ENCODE assay signal across 28 cellular contexts in genomic region chr1:191757003-191757402, GRCh38.
DNase-seq lines count a peak whose midpoint lies in the region; TF ChIP-seq lines count a peak whose summit lies in the region.
"Had no signal": no experiment of that assay in that cellular context is flagged by ENCODE, and none has a peak within 500 bp of the region (broad histone marks: within the 10 kb centered on the region; RNA-seq: fewer than 3 reads in every experiment).

No MANE protein-coding gene starts in this region.

- TF ChIP-seq CTCF in AG04450 (IDR thresholded peaks at IDR 0.05; ENCODE audit: low read depth, low read length) (no peak), astrocyte of the spinal cord (IDR thresholded peaks at IDR 0.05; ENCODE audit: low read depth, low read length) (no peak), nephron (IDR thresholded peaks at IDR 0.05; ENCODE audit: unreplicated experiment in 3 of 3) (no peak), left ventricle myocardium inferior (IDR thresholded peaks at IDR 0.05; ENCODE audit: borderline replicate concordance) (no peak)

- peak; percentile 1 for DNase-seq in AG04450 (ENCODE audit: low read depth, low spot score)
- DNase-seq in M059J (ENCODE audit: low read depth): peak; percentile 1
- DNase-seq in astrocyte of the spinal cord (ENCODE audit: low read depth, low spot score): peak; percentile 67
- no peak for DNase-seq in NCI-H446 treated with DMSO at 0.1 percent for 48 hours (lab: John Stamatoyannopoulos, UW)
- no peak for DNase-seq in cortex of kidney (lab: John Stamatoyannopoulos, UW)
- no peak for DNase-seq in stimulated activated CD4-positive, alpha-beta T cell treated with anti-CD3 and anti-CD28 coated beads, Interleukin-4, amount 100 ng/mL, for 24 hours
- DNase-seq in left ventricle myocardium inferior: no peak
- DNase-seq: activated CD8-positive, alpha-beta T cell treated with anti-CD3 and anti-CD28 coated beads, Interleukin-2, amount 10 ng/mL, durations not matched to agents 7 days and 5 days; activated gamma-delta T cell treated with Interleukin-2 at 50 U/mL for 16 hours; activated T-cell treated with anti-CD3 and anti-CD28 coated beads for 4 hours; Caco-2; DMS79 treated with DMSO at 0.1 percent for 48 hours; glutamatergic neuron; H9; left cardiac atrium; MM.1S; NCI-H1436; NCI-H524 treated with DMSO at 0.1 percent for 48 hours; psoas muscle; T-helper 2 cell; upper lobe of left lung had no signal

- CTCF ChIA-PET in AG04450 (lab: Charles Lee): no interaction called here

- in situ Hi-C loops in astrocyte of the spinal cord (cut with HindIII; ENCODE audit: low sequenced_read_pairs): no loop called here

- no peaks in the 10 kb centered on the region for H3K4me1 ChIP-seq in left ventricle myocardium inferior
- H3K4me1 ChIP-seq: BLaER1 treated with 17β-estradiol and CSF1 and Interleukin-3, amounts not matched to agents 10 nM and 100 nM; Caco-2; psoas muscle; upper lobe of left lung had no signal

- H3K4me1 Mint-ChIP-seq in nephron: peaks cover 14% of the 10 kb centered on the region
- H3K4me1 Mint-ChIP-seq: H9, memory B cell had no signal

- H3K27me3 ChIP-seq in AG04450 (ENCODE audit: control insufficient read depth, insufficient read depth, low read length) (no peaks in the 10 kb centered on the region), left ventricle myocardium inferior (ENCODE audit: low read depth) (no peaks in the 10 kb centered on the region)
- H3K27me3 ChIP-seq: BLaER1 treated with 17β-estradiol and CSF1 and Interleukin-3, amounts not matched to agents 10 nM and 100 nM; neutrophil; upper lobe of left lung had no signal

- no peak overlapping the region for H3K27ac ChIP-seq in AG04450 (ENCODE audit: low read depth, low read length)
- no peak overlapping the region for H3K27ac ChIP-seq in left ventricle myocardium inferior (replicated peaks)
- H3K27ac ChIP-seq: BLaER1 treated with 17β-estradiol and CSF1 and Interleukin-3, amounts not matched to agents 10 nM and 100 nM; HL-60; neutrophil; psoas muscle; skin epidermis; upper lobe of left lung had no signal

- H3K9me3 ChIP-seq in AG04450 (ENCODE audit: control insufficient read depth, insufficient read depth, low read length) (no peaks in the 10 kb centered on the region), left ventricle myocardium inferior (replicated peaks) (peaks cover 7% of the 10 kb centered on the region)
- H3K9me3 ChIP-seq: neutrophil, psoas muscle, upper lobe of left lung had no signal

- H3K27me3 Mint-ChIP-seq in nephron (ENCODE audit: low read depth): no peaks in the 10 kb centered on the region
- H3K27me3 Mint-ChIP-seq: dendritic cell treated with granulocyte-macrophage colony-stimulating factor and Interleukin-4, amounts not matched to agents 40 ng/mL and 50 ng/mL, for 4 days; memory B cell had no signal

- H3K36me3 Mint-ChIP-seq in nephron (ENCODE audit: low read depth): no peaks in the 10 kb centered on the region
- H3K36me3 Mint-ChIP-seq: memory B cell had no signal

- H3K4me3 ChIP-seq in AG04450 (ENCODE audit: low read depth, low read length) (no peak overlapping the region), astrocyte of the spinal cord (ENCODE audit: low read depth, low read length) (no peak overlapping the region), left ventricle myocardium inferior (no peak overlapping the region)
- H3K4me3 ChIP-seq: BLaER1 treated with 17β-estradiol and CSF1 and Interleukin-3, amounts not matched to agents 10 nM and 100 nM; psoas muscle; skin epidermis; upper lobe of left lung had no signal

- intact Hi-C loops in left ventricle myocardium inferior (cut with micrococcal nuclease): no loop called here

- no peak overlapping the region for H3K4me3 Mint-ChIP-seq in nephron
- H3K4me3 Mint-ChIP-seq: activated CD8-positive, alpha-beta T cell treated with anti-CD3 and anti-CD28 coated beads, Interleukin-2, amount 10 ng/mL, durations not matched to agents 7 days and 5 days; dendritic cell treated with granulocyte-macrophage colony-stimulating factor and Interleukin-4, amounts not matched to agents 40 ng/mL and 50 ng/mL, for 4 days; H9; memory B cell had no signal

- H3K9me3 Mint-ChIP-seq in nephron: peaks cover 5% of the 10 kb centered on the region

- no peaks in the 10 kb centered on the region for H3K36me3 ChIP-seq in left ventricle myocardium inferior
- H3K36me3 ChIP-seq: BLaER1 treated with 17β-estradiol and CSF1 and Interleukin-3, amounts not matched to agents 10 nM and 100 nM; neutrophil; upper lobe of left lung had no signal

- POLR2A ChIA-PET in AG04450 (lab: Yijun Ruan, JAX): no interaction called here

- H3K27ac Mint-ChIP-seq in nephron: peak overlapping the region; percentile 66 to 84 (median 70)
- H3K27ac Mint-ChIP-seq: activated CD8-positive, alpha-beta T cell treated with anti-CD3 and anti-CD28 coated beads, Interleukin-2, amount 10 ng/mL, durations not matched to agents 7 days and 5 days; dendritic cell treated with granulocyte-macrophage colony-stimulating factor and Interleukin-4, amounts not matched to agents 40 ng/mL and 50 ng/mL, for 4 days; H9; memory B cell had no signal

Comparison
In these comparisons a context has a peak if more than half of its experiments do, and no peak if none do; other contexts are left out.
1. DNase-seq: peak in AG04450 (single experiment), M059J (single experiment) and astrocyte of the spinal cord (single experiment); none in NCI-H446 treated with DMSO at 0.1 percent for 48 hours (single experiment), cortex of kidney (single experiment), stimulated activated CD4-positive, alpha-beta T cell treated with anti-CD3 and anti-CD28 coated beads, Interleukin-4, amount 100 ng/mL, for 24 hours (single experiment) and left ventricle myocardium inferior (single experiment).